8 cellular contexts compared by ENCODE assay signal in the genomic region with DNA sequence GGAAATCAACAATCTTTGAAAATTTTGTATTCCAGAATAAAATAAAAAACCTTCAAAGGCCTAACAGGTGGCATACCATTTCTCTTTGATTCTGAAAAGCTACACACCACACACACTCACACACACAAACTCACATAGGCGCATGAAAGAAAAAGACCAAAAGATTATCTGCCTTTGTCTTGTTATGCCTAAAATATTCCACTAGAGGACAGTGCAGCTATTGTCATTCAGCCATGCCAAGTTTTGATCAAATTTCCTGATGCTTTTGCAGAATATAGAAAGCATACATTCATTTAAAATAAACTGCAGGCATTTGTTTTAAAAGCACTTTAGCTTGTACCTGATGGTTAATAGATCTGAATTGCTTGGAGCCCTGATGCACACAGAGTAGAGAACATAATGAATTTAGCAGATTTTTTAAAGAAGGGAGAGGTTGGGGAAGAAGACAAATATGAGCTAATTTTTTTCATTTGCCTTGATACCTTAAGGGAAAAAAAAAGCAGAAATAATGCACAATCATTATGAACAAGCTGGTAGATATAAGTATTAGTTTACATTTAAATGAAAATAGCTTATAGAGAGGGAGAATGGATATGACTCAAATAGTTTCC.
DNase-seq lines count a peak whose midpoint lies in the region; ATAC-seq and TF ChIP-seq lines count a peak whose summit lies in the region.

No MANE protein-coding gene starts in this region.

- H3K4me1 ChIP-seq in GM23248 (ENCODE audit: insufficient read depth), result no peaks in the 10 kb centered on the region

- no peak overlapping the region for H3K9ac ChIP-seq in GM23248

- H3F3A ChIP-seq in GM23248 (ENCODE audit: insufficient read depth), result no peaks in the 10 kb centered on the region

- no peak overlapping the region for H3K4me3 Mint-ChIP-seq in CD14-positive monocyte

- DNase-seq in CD14-positive monocyte (ENCODE audit: low spot score), result no peak
- DNase-seq in GM23248, result peak; percentile 58
- DNase-seq in NCI-H510A (lab: John Stamatoyannopoulos, UW), result peak; percentile 9
- DNase-seq in dermis microvascular lymphatic vessel endothelial cell (ENCODE audit: low read depth in 2 of 2), result peak; percentile 35 to 42
- peak; percentile 30 for DNase-seq in non-pigmented ciliary epithelial cell (ENCODE audit: low read depth)
- no peak for DNase-seq in islet precursor cell
- no peak for DNase-seq in stimulated activated CD4-positive, alpha-beta T cell treated with anti-CD3 and anti-CD28 coated beads, Interleukin-4, amount 100 ng/mL, for 4 hours

- no peak overlapping the region for H3K4me2 ChIP-seq in GM23248 (ENCODE audit: unreplicated experiment)

- no peak overlapping the region for H3K27ac ChIP-seq in GM23248

- in situ Hi-C loops in GM23248 (cut with MboI), result no loop called here

- peaks cover 0 to 5% (median 1%) of the 10 kb centered on the region in 7 donors for H3K9me3 Mint-ChIP-seq in CD14-positive monocyte

- H2AFZ ChIP-seq in GM23248, result no peak overlapping the region

- H3K79me2 ChIP-seq in GM23248 (ENCODE audit: insufficient read depth), result no peaks in the 10 kb centered on the region

- no peak overlapping the region for H3K27ac Mint-ChIP-seq in CD14-positive monocyte

- intact Hi-C loops in CD14-positive monocyte (cut with micrococcal nuclease), result no loop called here

- H3K36me3 ChIP-seq in GM23248 (ENCODE audit: low read depth), result no peaks in the 10 kb centered on the region

- H3K27me3 ChIP-seq in GM23248 (replicated peaks; ENCODE audit: insufficient read depth), result no peaks in the 10 kb centered on the region

- H4K20me1 ChIP-seq in GM23248 (ENCODE audit: insufficient read depth), result no peaks in the 10 kb centered on the region

- H3K9me3 ChIP-seq in GM23248 (ENCODE audit: low read depth), result no peaks in the 10 kb centered on the region

- 19 to 32% methylated on average over 1 of the region's 1 CpG for WGBS in GM23248 (ENCODE audit: low coverage in 1 of 2, low lambda C conversion rate in 2 of 2, missing lambda C conversion rate in 2 of 2), 2 experiments

- no peak for ATAC-seq in GM19467 (IDR thresholded peaks at IDR 0.05; ENCODE audit: unreplicated experiment)

- H3K4me3 ChIP-seq in GM23248, result no peak overlapping the region

- peaks cover 0 to 2% (median 0%) of the 10 kb centered on the region in 3 donors for H3K27me3 Mint-ChIP-seq in CD14-positive monocyte (ENCODE audit: low read depth in 3 of 3)

- no peaks in the 10 kb centered on the region for H3K4me1 Mint-ChIP-seq in CD14-positive monocyte

- no peaks in the 10 kb centered on the region for H3K36me3 Mint-ChIP-seq in CD14-positive monocyte

- TF ChIP-seq CTCF in CD14-positive monocyte (IDR thresholded peaks at IDR 0.05), result peak; percentile 84

- no peaks in the 10 kb centered on the region for H3K9me2 ChIP-seq in GM23248 (ENCODE audit: insufficient read depth)

Comparison
In these comparisons a context has a peak if more than half of its experiments do, and no peak if none do; other contexts are left out.
1. DNase-seq: peak in GM23248 (single experiment), NCI-H510A (single experiment), dermis microvascular lymphatic vessel endothelial cell (2 of 2) and non-pigmented ciliary epithelial cell (single experiment); none in CD14-positive monocyte (single experiment), islet precursor cell (single experiment) and stimulated activated CD4-positive, alpha-beta T cell treated with anti-CD3 and anti-CD28 coated beads, Interleukin-4, amount 100 ng/mL, for 4 hours (0 of 2).